ENCODE assay signal across 1 cellular context in genomic region chr7:71220210-71220695, GRCh38.
TF ChIP-seq lines count a peak whose summit lies in the region.

No MANE protein-coding gene starts in this region.

TF ChIP-seq in K562, 482 proteins besides CTCF, POLR2A, EP300 and RAD21 (continued from another document):
- peak; percentile 16 for TF ChIP-seq NFYB (IDR thresholded peaks at IDR 0.05; ENCODE audit: extremely low read depth, insufficient read length)
- TF ChIP-seq, protein P1, sequence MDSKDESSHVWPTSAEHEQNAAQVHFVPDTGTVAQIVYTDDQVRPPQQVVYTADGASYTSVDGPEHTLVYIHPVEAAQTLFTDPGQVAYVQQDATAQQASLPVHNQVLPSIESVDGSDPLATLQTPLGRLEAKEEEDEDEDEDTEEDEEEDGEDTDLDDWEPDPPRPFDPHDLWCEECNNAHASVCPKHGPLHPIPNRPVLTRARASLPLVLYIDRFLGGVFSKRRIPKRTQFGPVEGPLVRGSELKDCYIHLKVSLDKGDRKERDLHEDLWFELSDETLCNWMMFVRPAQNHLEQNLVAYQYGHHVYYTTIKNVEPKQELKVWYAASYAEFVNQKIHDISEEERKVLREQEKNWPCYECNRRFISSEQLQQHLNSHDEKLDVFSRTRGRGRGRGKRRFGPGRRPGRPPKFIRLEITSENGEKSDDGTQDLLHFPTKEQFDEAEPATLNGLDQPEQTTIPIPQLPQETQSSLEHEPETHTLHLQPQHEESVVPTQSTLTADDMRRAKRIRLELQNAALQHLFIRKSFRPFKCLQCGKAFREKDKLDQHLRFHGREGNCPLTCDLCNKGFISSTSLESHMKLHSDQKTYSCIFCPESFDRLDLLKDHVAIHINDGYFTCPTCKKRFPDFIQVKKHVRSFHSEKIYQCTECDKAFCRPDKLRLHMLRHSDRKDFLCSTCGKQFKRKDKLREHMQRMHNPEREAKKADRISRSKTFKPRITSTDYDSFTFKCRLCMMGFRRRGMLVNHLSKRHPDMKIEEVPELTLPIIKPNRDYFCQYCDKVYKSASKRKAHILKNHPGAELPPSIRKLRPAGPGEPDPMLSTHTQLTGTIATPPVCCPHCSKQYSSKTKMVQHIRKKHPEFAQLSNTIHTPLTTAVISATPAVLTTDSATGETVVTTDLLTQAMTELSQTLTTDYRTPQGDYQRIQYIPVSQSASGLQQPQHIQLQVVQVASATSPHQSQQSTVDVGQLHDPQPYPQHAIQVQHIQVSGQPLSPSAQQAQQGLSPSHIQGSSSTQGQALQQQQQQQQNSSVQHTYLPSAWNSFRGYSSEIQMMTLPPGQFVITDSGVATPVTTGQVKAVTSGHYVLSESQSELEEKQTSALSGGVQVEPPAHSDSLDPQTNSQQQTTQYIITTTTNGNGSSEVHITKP (IDR thresholded peaks at IDR 0.05; ENCODE audit: partially characterized antibody) = peak; percentile 72
- TF ChIP-seq CBFA2T3 (IDR thresholded peaks at IDR 0.05) = peak; percentile 76
- peak; percentile 60 for TF ChIP-seq ARID1B (IDR thresholded peaks at IDR 0.05)
- peak; percentile 67 for TF ChIP-seq CBFA2T2 (conservative IDR thresholded peaks at IDR 0.05)
- TF ChIP-seq ZNF586 (CRISPR knock-in tag; conservative IDR thresholded peaks at IDR 0.05) = no peak
- 0 out of 2 replicates have a peak, but pooled peaks have one; percentile 35 for TF ChIP-seq PML (IDR thresholded peaks at IDR 0.05; ENCODE audit: low read length)
- 0 out of 2 replicates have a peak, but pooled peaks have one; percentile 28 for TF ChIP-seq NCOR1 (IDR thresholded peaks at IDR 0.05)
- TF ChIP-seq ELF1 (tag; IDR thresholded peaks at IDR 0.05) = no peak
- peak; percentile 83 for TF ChIP-seq TEAD4 (IDR thresholded peaks at IDR 0.05; ENCODE audit: low read length)
- TF ChIP-seq TEAD4 (CRISPR knock-in tag; IDR thresholded peaks at IDR 0.05; ENCODE audit: borderline replicate concordance) = no peak
- peak; percentile 47; the same call in 1 of the 2 replicates for TF ChIP-seq TCF3 (CRISPR knock-in tag; IDR thresholded peaks at IDR 0.05)
- no peak for TF ChIP-seq CBFB (CRISPR knock-in tag; IDR thresholded peaks at IDR 0.05)
TF ChIP-seq in K562: peak in this region for 10.
